In genomic region chr21:34844924-34845238, GRCh38 we compare ENCODE assay signal across 9 cellular contexts.
DNase-seq lines count a peak whose midpoint lies in the region; ATAC-seq lines count a peak whose summit lies in the region.
"Had no signal": no experiment of that assay in that cellular context is flagged by ENCODE, and none has a peak within 500 bp of the region (broad histone marks: within the 10 kb centered on the region; RNA-seq: fewer than 3 reads in every experiment).

No MANE protein-coding gene starts in this region.

- intact Hi-C loops in aorta (cut with DNase I) = no loop called here

- H3K4me1 ChIP-seq in CD4-positive, CD25-positive, alpha-beta regulatory T cell (ENCODE audit: control insufficient read depth, insufficient read depth, low read length, poor library complexity, severe bottlenecking) = peaks cover 26% of the 10 kb centered on the region
- H3K4me1 ChIP-seq in aorta (ENCODE audit: control insufficient read depth in 1 of 2, insufficient read depth in 2 of 2, low read length in 2 of 2) = peaks cover 0 to 8% of the 10 kb centered on the region in 2 donors

- DNase-seq in CD4-positive, CD25-positive, alpha-beta regulatory T cell = no peak
- DNase-seq in NCI-H1105 treated with DMSO at 0.1 percent for 48 hours (lab: John Stamatoyannopoulos, UW) = peak; percentile 11
- no peak for DNase-seq in naive B cell
- DNase-seq in AG08395 (ENCODE audit: low spot score) = no peak
- DNase-seq in aorta = no peak
- DNase-seq: T-cell had no signal

- peak overlapping the region; percentile 10 to 88 (median 48) for H3K27ac Mint-ChIP-seq in CD4-positive, CD25-positive, alpha-beta regulatory T cell
- H3K27ac Mint-ChIP-seq in activated T-helper 17 cell treated with anti-CD3 and anti-CD28 coated beads, Interleukin-2, amount 50 U/mL, for 72 hours = peak overlapping the region; percentile 85
- peak overlapping the region in 5 of 6 donors; percentile 76 to 92 (median 82) for H3K27ac Mint-ChIP-seq in naive B cell

- H3K4me3 ChIP-seq in CD4-positive, CD25-positive, alpha-beta regulatory T cell (ENCODE audit: low read depth, low read length) = no peak overlapping the region
- H3K4me3 ChIP-seq in aorta (ENCODE audit: low read length in 2 of 2) = no peak overlapping the region

- peaks cover 53% of the 10 kb centered on the region for H3K36me3 ChIP-seq in CD4-positive, CD25-positive, alpha-beta regulatory T cell (ENCODE audit: control insufficient read depth, insufficient read depth, low read length)
- H3K36me3 ChIP-seq in aorta (ENCODE audit: control insufficient read depth in 1 of 2, insufficient read depth in 2 of 2, low read length in 1 of 2) = no peaks in the 10 kb centered on the region

- H3K27ac ChIP-seq in CD4-positive, CD25-positive, alpha-beta regulatory T cell (ENCODE audit: insufficient read depth, low read length, poor library complexity, severe bottlenecking) = no peak overlapping the region
- no peak overlapping the region for H3K27ac ChIP-seq in aorta (ENCODE audit: low read depth in 1 of 2, low read length in 2 of 2)

- no peak overlapping the region for H3K4me3 Mint-ChIP-seq in CD4-positive, CD25-positive, alpha-beta regulatory T cell
- H3K4me3 Mint-ChIP-seq in activated T-helper 17 cell treated with anti-CD3 and anti-CD28 coated beads, Interleukin-2, amount 50 U/mL, for 72 hours = peak overlapping the region; percentile 61
- peak overlapping the region in 1 of 8 donors; percentile 66 for H3K4me3 Mint-ChIP-seq in naive B cell
- H3K4me3 Mint-ChIP-seq: T-cell had no signal

- peaks cover 22 to 55% (median 38%) of the 10 kb centered on the region in 4 donors for H3K4me1 Mint-ChIP-seq in CD4-positive, CD25-positive, alpha-beta regulatory T cell
- peaks cover 52% of the 10 kb centered on the region for H3K4me1 Mint-ChIP-seq in activated T-helper 17 cell treated with anti-CD3 and anti-CD28 coated beads, Interleukin-2, amount 50 U/mL, for 72 hours
- peaks cover 30 to 35% (median 33%) of the 10 kb centered on the region in 3 donors for H3K4me1 Mint-ChIP-seq in naive B cell

- H3K9me3 Mint-ChIP-seq in CD4-positive, CD25-positive, alpha-beta regulatory T cell = no peaks in the 10 kb centered on the region
- no peaks in the 10 kb centered on the region for H3K9me3 Mint-ChIP-seq in activated T-helper 17 cell treated with anti-CD3 and anti-CD28 coated beads, Interleukin-2, amount 50 U/mL, for 72 hours
- no peaks in the 10 kb centered on the region for H3K9me3 Mint-ChIP-seq in naive B cell
- H3K9me3 Mint-ChIP-seq: T-cell had no signal

- WGBS in aorta, 2 donors = 74 to 77% methylated on average over 4 of the region's 4 CpGs

- ATAC-seq in CD4-positive, CD25-positive, alpha-beta regulatory T cell (ENCODE audit: low read depth in 2 of 2) = no peak
- ATAC-seq in activated T-helper 17 cell treated with anti-CD3 and anti-CD28 coated beads, Interleukin-2, amount 50 U/mL, for 72 hours (replicated peaks) = no peak
- ATAC-seq in naive B cell (ENCODE audit: low read depth in 2 of 2) (peak; percentile 12 to 13), GM18867 (IDR thresholded peaks at IDR 0.05; ENCODE audit: unreplicated experiment) (no peak), aorta (ENCODE audit: low FRiP score) (no peak), GM21526 (IDR thresholded peaks at IDR 0.05; ENCODE audit: low FRiP score, unreplicated experiment) (no peak)

- peaks cover 44% of the 10 kb centered on the region for H3K36me3 Mint-ChIP-seq in CD4-positive, CD25-positive, alpha-beta regulatory T cell
- peaks cover 97% of the 10 kb centered on the region for H3K36me3 Mint-ChIP-seq in activated T-helper 17 cell treated with anti-CD3 and anti-CD28 coated beads, Interleukin-2, amount 50 U/mL, for 72 hours (ENCODE audit: low read depth)
- H3K36me3 Mint-ChIP-seq in naive B cell = peaks cover 6 to 9% of the 10 kb centered on the region in 2 donors

- no peaks in the 10 kb centered on the region for H3K9me3 ChIP-seq in CD4-positive, CD25-positive, alpha-beta regulatory T cell (ENCODE audit: control insufficient read depth in 2 of 2, low read length in 2 of 2)
- no peaks in the 10 kb centered on the region for H3K9me3 ChIP-seq in aorta (ENCODE audit: control insufficient read depth, low read length)

- no peaks in the 10 kb centered on the region for H3K27me3 ChIP-seq in CD4-positive, CD25-positive, alpha-beta regulatory T cell (ENCODE audit: control insufficient read depth, insufficient read depth, low read length)
- H3K27me3 ChIP-seq in aorta (ENCODE audit: control insufficient read depth in 1 of 2, insufficient read depth in 2 of 2, low read length in 1 of 2) = no peaks in the 10 kb centered on the region

- H3K27me3 Mint-ChIP-seq in CD4-positive, CD25-positive, alpha-beta regulatory T cell = no peaks in the 10 kb centered on the region
- H3K27me3 Mint-ChIP-seq in activated T-helper 17 cell treated with anti-CD3 and anti-CD28 coated beads, Interleukin-2, amount 50 U/mL, for 72 hours = no peaks in the 10 kb centered on the region
- H3K27me3 Mint-ChIP-seq in naive B cell = no peaks in the 10 kb centered on the region
- H3K27me3 Mint-ChIP-seq: T-cell had no signal

Comparison
In these comparisons a context has a peak if more than half of its experiments do, and no peak if none do; other contexts are left out.
1. ATAC-seq: peak in naive B cell (2 of 2); none in CD4-positive, CD25-positive, alpha-beta regulatory T cell (0 of 2), activated T-helper 17 cell treated with anti-CD3 and anti-CD28 coated beads, Interleukin-2, amount 50 U/mL, for 72 hours (single experiment), GM18867 (single experiment), aorta (single experiment) and GM21526 (single experiment).
2. Peak in every context shown above with its lines, with median percentiles within 50 percentile points of each other: H3K27ac Mint-ChIP-seq.